Comparison of ENCODE assay signal across 17 cellular contexts in the genomic region with DNA sequence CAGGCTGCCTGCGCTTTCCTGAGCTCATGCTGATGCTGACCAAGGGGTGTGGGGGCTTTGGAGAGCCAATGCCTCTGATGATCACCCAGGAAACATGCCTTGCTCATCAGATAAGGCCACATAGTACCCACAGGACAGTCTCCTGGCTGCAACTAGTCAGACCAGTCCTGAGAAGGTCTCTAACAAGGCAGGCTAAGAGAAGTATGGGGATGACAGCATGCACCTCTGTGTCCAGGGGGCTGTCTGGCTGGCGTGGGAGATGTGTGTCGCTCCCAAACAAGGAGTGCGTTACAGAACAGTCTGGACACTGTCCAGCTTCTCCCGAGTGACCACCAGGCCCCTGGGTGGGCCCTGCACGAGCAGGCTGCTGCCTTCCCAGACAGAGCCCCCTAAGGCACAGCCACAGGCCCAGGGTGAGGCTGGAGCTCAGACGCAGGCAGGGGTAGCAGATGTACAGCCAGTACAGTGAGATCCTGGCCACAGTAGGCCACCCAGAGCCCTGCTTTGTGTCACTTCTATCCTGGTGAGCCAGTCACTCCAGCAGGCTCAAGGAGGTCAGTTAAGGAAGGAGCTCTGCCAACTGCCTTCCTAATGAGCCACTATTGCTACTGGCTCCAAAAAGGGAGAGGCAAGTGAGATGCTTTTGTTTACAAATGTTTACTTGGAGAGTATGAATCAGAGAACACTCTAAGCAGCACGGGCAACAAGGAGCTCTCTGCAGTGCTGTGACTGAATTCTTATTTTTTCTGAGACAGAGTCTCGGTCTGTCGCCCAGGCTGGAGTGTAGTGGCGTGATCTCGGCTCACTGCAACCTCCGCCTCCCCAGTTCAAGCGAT.
A peak's percentile ranks its signal among the peaks of the same experiment; 100 is the strongest.
DNase-seq lines count a peak whose midpoint lies in the region; ATAC-seq, FAIRE-seq and TF ChIP-seq lines count a peak whose summit lies in the region.
"Had no signal": no experiment of that assay in that cellular context is flagged by ENCODE, and none has a peak within 500 bp of the region (broad histone marks: within the 10 kb centered on the region; RNA-seq: fewer than 3 reads in every experiment).

No MANE protein-coding gene starts in this region.

- H3K27me3 ChIP-seq in astrocyte (ENCODE audit: insufficient read depth, low read length) = no peaks in the 10 kb centered on the region
- H3K27me3 ChIP-seq in lower lobe of right lung (ENCODE audit: low read depth) = no peaks in the 10 kb centered on the region
- H3K27me3 ChIP-seq: foreskin keratinocyte, pancreas had no signal

- H3K4me3 ChIP-seq in astrocyte (ENCODE audit: insufficient read depth, low read depth, low read length) = no peak overlapping the region
- H3K4me3 ChIP-seq in lower lobe of right lung = no peak overlapping the region
- H3K4me3 ChIP-seq: GM12878, pancreas had no signal

- DNase-seq in ELR (ENCODE audit: low read depth) (peak; percentile 51), astrocyte (ENCODE audit: low read depth) (peak; percentile 9), lower lobe of right lung (no peak), type B pancreatic cell (ENCODE audit: extremely low spot score, unreplicated experiment) (no peak)
- DNase-seq: CD4-positive, alpha-beta memory T cell; endodermal cell; foreskin keratinocyte; NCI-H1092 treated with DMSO at 0.1 percent for 48 hours; NCI-H526 treated with DMSO at 0.1 percent for 48 hours; OCI-M1; pancreas; stimulated activated CD4-positive, alpha-beta T cell treated with anti-CD3 and anti-CD28 coated beads, Interleukin-4, amount 100 ng/mL, for 1 hour had no signal

- H3K36me3 Mint-ChIP-seq in astrocyte (ENCODE audit: low read depth, unreplicated experiment) = peaks cover 30% of the 10 kb centered on the region
- H3K36me3 Mint-ChIP-seq in type B pancreatic cell = peaks cover 10% of the 10 kb centered on the region

- intact Hi-C loops in lower lobe of right lung (cut with DNase I) = no loop called here

- no peak overlapping the region for H3K4me2 ChIP-seq in astrocyte (ENCODE audit: low read length)

- no peaks in the 10 kb centered on the region for H3K27me3 Mint-ChIP-seq in astrocyte (ENCODE audit: low read depth, unreplicated experiment)
- H3K27me3 Mint-ChIP-seq in type B pancreatic cell = no peaks in the 10 kb centered on the region
- H3K27me3 Mint-ChIP-seq: CD4-positive, alpha-beta memory T cell had no signal

- no peaks in the 10 kb centered on the region for H3K79me2 ChIP-seq in astrocyte (ENCODE audit: insufficient read depth, low read length)

- H3K9me3 ChIP-seq in astrocyte (ENCODE audit: insufficient read depth, low read depth, low read length) = no peaks in the 10 kb centered on the region
- H3K9me3 ChIP-seq in lower lobe of right lung = no peaks in the 10 kb centered on the region
- H3K9me3 ChIP-seq: pancreas had no signal

- H3K4me1 Mint-ChIP-seq in astrocyte (ENCODE audit: low read depth, unreplicated experiment) (no peaks in the 10 kb centered on the region), type B pancreatic cell (ENCODE audit: unreplicated experiment) (no peaks in the 10 kb centered on the region)
- H3K4me1 Mint-ChIP-seq: CD4-positive, alpha-beta memory T cell; endodermal cell had no signal

- no peak overlapping the region for H3K27ac Mint-ChIP-seq in astrocyte (ENCODE audit: unreplicated experiment)
- H3K27ac Mint-ChIP-seq in type B pancreatic cell = no peak overlapping the region
- H3K27ac Mint-ChIP-seq: endodermal cell; T-helper 2 cell treated with Interferon-gamma antibody and Interleukin-4, amounts not matched to agents 5 μg/mL and 100 μg/mL, for 36 hours had no signal

- H4K20me1 ChIP-seq in astrocyte (ENCODE audit: insufficient read depth, low read length) = peaks cover 6% of the 10 kb centered on the region

- H3K9ac ChIP-seq in astrocyte (ENCODE audit: low read length) = no peak overlapping the region

- H3K27ac ChIP-seq in astrocyte (ENCODE audit: low read depth, low read length) (no peak overlapping the region), lower lobe of right lung (no peak overlapping the region)
- H3K27ac ChIP-seq: foreskin keratinocyte, pancreas had no signal

- no peak for FAIRE-seq in astrocyte (lab: Jason Lieb, UNC)
- FAIRE-seq: GM12878, pancreas had no signal

- no peak overlapping the region for H2AFZ ChIP-seq in astrocyte (ENCODE audit: low read depth, low read length)

- H3K9me3 Mint-ChIP-seq in astrocyte (ENCODE audit: unreplicated experiment) = no peaks in the 10 kb centered on the region
- H3K9me3 Mint-ChIP-seq in type B pancreatic cell = no peaks in the 10 kb centered on the region
- H3K9me3 Mint-ChIP-seq: CD4-positive, alpha-beta memory T cell; endodermal cell; T-helper 2 cell treated with Interferon-gamma antibody and Interleukin-4, amounts not matched to agents 5 μg/mL and 100 μg/mL, for 36 hours had no signal

- no peak for TF ChIP-seq CTCF in astrocyte (IDR thresholded peaks at IDR 0.05; ENCODE audit: insufficient read depth, low read depth, low read length)
- no peak for TF ChIP-seq CTCF in lower lobe of right lung (IDR thresholded peaks at IDR 0.05)
- no peak for TF ChIP-seq CTCF in type B pancreatic cell (conservative IDR thresholded peaks at IDR 0.05)

- ATAC-seq in lower lobe of right lung (peak; percentile 10 to 78), GM19455 (IDR thresholded peaks at IDR 0.05; ENCODE audit: unreplicated experiment) (no peak), GM19397 (IDR thresholded peaks at IDR 0.05; ENCODE audit: unreplicated experiment) (no peak), GM18868 (IDR thresholded peaks at IDR 0.05; ENCODE audit: unreplicated experiment) (no peak)
- ATAC-seq: foreskin keratinocyte, GM12878, pancreas had no signal

- H3K4me3 Mint-ChIP-seq in astrocyte (ENCODE audit: unreplicated experiment) = peak overlapping the region; percentile 50
- no peak overlapping the region for H3K4me3 Mint-ChIP-seq in type B pancreatic cell
- H3K4me3 Mint-ChIP-seq: CD4-positive, alpha-beta memory T cell; endodermal cell; T-helper 2 cell treated with Interferon-gamma antibody and Interleukin-4, amounts not matched to agents 5 μg/mL and 100 μg/mL, for 36 hours had no signal

- H3K36me3 ChIP-seq in astrocyte (ENCODE audit: insufficient read depth, low read length) (peaks cover 49% of the 10 kb centered on the region), lower lobe of right lung (peaks cover 99% of the 10 kb centered on the region)

- H3K4me1 ChIP-seq in astrocyte (ENCODE audit: insufficient read depth, low read length) = no peaks in the 10 kb centered on the region
- no peaks in the 10 kb centered on the region for H3K4me1 ChIP-seq in lower lobe of right lung
- H3K4me1 ChIP-seq: foreskin keratinocyte, pancreas had no signal

Comparison
In these comparisons a context has a peak if more than half of its experiments do, and no peak if none do; other contexts are left out.
1. DNase-seq: peak in ELR (single experiment) and astrocyte (single experiment); none in lower lobe of right lung (single experiment) and type B pancreatic cell (single experiment).
2. ATAC-seq: peak in lower lobe of right lung (2 of 2); none in GM19455 (single experiment), GM19397 (single experiment) and GM18868 (single experiment).